Comparison of ENCODE assay signal across 8 cellular contexts in genomic region chr7:24381919-24382505, GRCh38.
A peak's percentile ranks its signal among the peaks of the same experiment; 100 is the strongest.
DNase-seq lines count a peak whose midpoint lies in the region; ATAC-seq, FAIRE-seq and TF ChIP-seq lines count a peak whose summit lies in the region.

No MANE protein-coding gene starts in this region.

- H3K9ac ChIP-seq in kidney (ENCODE audit: low read length in 2 of 2), result no peak overlapping the region

- H3K4me3 Mint-ChIP-seq in activated CD4-positive, alpha-beta T cell treated with anti-CD3 and anti-CD28 coated beads for 36 hours, result no peak overlapping the region

- TF ChIP-seq CTCF in RWPE2 (IDR thresholded peaks at IDR 0.05; ENCODE audit: poor library complexity, severe bottlenecking) (peak; percentile 79), kidney (IDR thresholded peaks at IDR 0.05; ENCODE audit: borderline replicate concordance, extremely low read depth, insufficient read depth) (peak; percentile 10)

- H3K4me1 ChIP-seq in RWPE2 (ENCODE audit: insufficient read depth, poor library complexity, severe bottlenecking) (peaks cover 6% of the 10 kb centered on the region), kidney (ENCODE audit: control insufficient read depth in 1 of 2, insufficient read depth in 1 of 2, low read depth in 1 of 2, low read length in 2 of 2) (peaks cover 0 to 2% of the 10 kb centered on the region in 2 donors)

- no peak for DNase-seq in activated CD4-positive, alpha-beta T cell treated with anti-CD3 and anti-CD28 coated beads for 36 hours
- DNase-seq in activated CD4-positive, alpha-beta T cell treated with anti-CD3 and anti-CD28 coated beads for 48 hours, result no peak
- DNase-seq in RWPE2 (ENCODE audit: low spot score) (no peak), kidney (no peak), GF-D8 (lab: John Stamatoyannopoulos, UW) (no peak), substantia nigra (lab: John Stamatoyannopoulos, UW) (no peak)

- H3K9me3 Mint-ChIP-seq in activated CD4-positive, alpha-beta T cell treated with anti-CD3 and anti-CD28 coated beads for 36 hours (ENCODE audit: low read depth), result no peaks in the 10 kb centered on the region

- no peak overlapping the region for H3K27ac Mint-ChIP-seq in activated CD4-positive, alpha-beta T cell treated with anti-CD3 and anti-CD28 coated beads for 36 hours

- H3K36me3 Mint-ChIP-seq in activated CD4-positive, alpha-beta T cell treated with anti-CD3 and anti-CD28 coated beads for 36 hours (ENCODE audit: low read depth), result no peaks in the 10 kb centered on the region

- intact Hi-C loops in activated CD4-positive, alpha-beta T cell treated with anti-CD3 and anti-CD28 coated beads for 36 hours (cut with DNase I, micrococcal nuclease), result loop anchor here (1.0 to 10.0 kb wide), 3 partner anchors 92 to 520 kb away; no protein-coding TSS in a partner anchor
- intact Hi-C loops in kidney (cut with DNase I), result no loop called here

- H3K27me3 Mint-ChIP-seq in activated CD4-positive, alpha-beta T cell treated with anti-CD3 and anti-CD28 coated beads for 36 hours, result peaks cover 4% of the 10 kb centered on the region

- no peaks in the 10 kb centered on the region for H3K4me1 Mint-ChIP-seq in activated CD4-positive, alpha-beta T cell treated with anti-CD3 and anti-CD28 coated beads for 36 hours

- no peaks in the 10 kb centered on the region for H3K27me3 ChIP-seq in RWPE2 (ENCODE audit: insufficient read depth, poor library complexity, severe bottlenecking)

- H3K36me3 ChIP-seq in RWPE2 (ENCODE audit: low read depth), result no peaks in the 10 kb centered on the region
- H3K36me3 ChIP-seq in kidney (ENCODE audit: control insufficient read depth in 1 of 2, insufficient read depth in 2 of 2, low read length in 2 of 2), result no peaks in the 10 kb centered on the region

- FAIRE-seq in kidney (lab: Jason Lieb, UNC), result no peak

- CTCF ChIA-PET in activated CD4-positive, alpha-beta T cell treated with anti-CD3 and anti-CD28 coated beads for 36 hours (lab: Charles Lee), result interaction anchor here (1.2 to 1.6 kb wide), 5 partner anchors 10 to 91 kb away, joined by 3 to 10 read pairs (median 6); no protein-coding TSS in a partner anchor

- POLR2A ChIA-PET in activated CD4-positive, alpha-beta T cell treated with anti-CD3 and anti-CD28 coated beads for 36 hours (lab: Charles Lee), result no interaction called here

- no peak overlapping the region for H3K4me3 ChIP-seq in RWPE2 (ENCODE audit: severe bottlenecking)
- H3K4me3 ChIP-seq in kidney (ENCODE audit: low read length in 2 of 2), result no peak overlapping the region

- H3K27ac ChIP-seq in RWPE2 (ENCODE audit: poor library complexity, severe bottlenecking), result no peak overlapping the region
- H3K27ac ChIP-seq in kidney (ENCODE audit: low read depth in 2 of 2, low read length in 2 of 2), result no peak overlapping the region
- H3K27ac ChIP-seq in substantia nigra (ENCODE audit: low read depth, low read length, poor library complexity, severe bottlenecking), result no peak overlapping the region

- no peaks in the 10 kb centered on the region for H3K9me3 ChIP-seq in RWPE2 (ENCODE audit: severe bottlenecking)
- peaks cover 0 to 4% of the 10 kb centered on the region in 2 donors for H3K9me3 ChIP-seq in kidney (ENCODE audit: control insufficient read depth in 1 of 2, low read length in 2 of 2)

- peak; percentile 39 for ATAC-seq in activated CD4-positive, alpha-beta T cell treated with anti-CD3 and anti-CD28 coated beads for 36 hours
- ATAC-seq in HG02973 (IDR thresholded peaks at IDR 0.05; ENCODE audit: unreplicated experiment), result peak; percentile 69
- ATAC-seq in RWPE2 (ENCODE audit: low read depth), result no peak
- ATAC-seq in GM19328 (IDR thresholded peaks at IDR 0.05; ENCODE audit: unreplicated experiment), result no peak

Comparison
In these comparisons a context has a peak if more than half of its experiments do, and no peak if none do; other contexts are left out.
1. ATAC-seq: peak in activated CD4-positive, alpha-beta T cell treated with anti-CD3 and anti-CD28 coated beads for 36 hours (single experiment) and HG02973 (single experiment); none in RWPE2 (single experiment) and GM19328 (single experiment).